ENCODE assay signal across 8 cellular contexts in genomic region chr10:43396928-43397624, GRCh38. TPM values are rescaled to one million over a fixed set of nuclear protein-coding genes. Genes with fewer than 3 reads are reported as not detected.
DNase-seq lines count a peak whose midpoint lies in the region; ATAC-seq and TF ChIP-seq lines count a peak whose summit lies in the region.

No MANE protein-coding gene starts in this region.

- H3K4me1 ChIP-seq in HUES6 (ENCODE audit: control insufficient read depth, insufficient read depth, low read length) = peaks cover 37% of the 10 kb centered on the region

- H3K9me3 ChIP-seq in HUES6 (ENCODE audit: control insufficient read depth, insufficient read depth, low read depth, low read length) (no peaks in the 10 kb centered on the region), neural cell (ENCODE audit: low read length) (no peaks in the 10 kb centered on the region)

- ATAC-seq in GM21526 (IDR thresholded peaks at IDR 0.05; ENCODE audit: low FRiP score, unreplicated experiment) = peak; percentile 74

- H4K20me1 ChIP-seq in neural cell (ENCODE audit: insufficient read depth) = no peaks in the 10 kb centered on the region

- H3K79me2 ChIP-seq in neural cell (replicated peaks; ENCODE audit: insufficient read depth, low read length) = peaks cover 45% of the 10 kb centered on the region

- TF ChIP-seq EP300 in neural cell (conservative IDR thresholded peaks at IDR 0.05; ENCODE audit: poor library complexity, severe bottlenecking) = no peak

- H3K4me2 ChIP-seq in neural cell (ENCODE audit: low read length) = no peak overlapping the region

- DNase-seq in DMS153 (lab: John Stamatoyannopoulos, UW) (peak; percentile 90), RPMI8226 (peak; percentile 88), activated gamma-delta T cell (lab: John Stamatoyannopoulos, UW) (peak; percentile 68), fibroblast of villous mesenchyme (ENCODE audit: low read depth) (peak; percentile 86), superior temporal gyrus (ENCODE audit: extremely low spot score) (peak; percentile 81)

- peak overlapping the region; percentile 63 for H3K4me3 ChIP-seq in HUES6 (ENCODE audit: low read depth, low read length)
- peak overlapping the region; percentile 73 for H3K4me3 ChIP-seq in fibroblast of villous mesenchyme (ENCODE audit: low read depth, low read length)
- H3K4me3 ChIP-seq in neural cell (ENCODE audit: low read length) = peak overlapping the region; percentile 68

- H3K27me3 ChIP-seq in HUES6 (ENCODE audit: control insufficient read depth, insufficient read depth, low read length) (no peaks in the 10 kb centered on the region), neural cell (ENCODE audit: insufficient read depth, low read depth, low read length) (no peaks in the 10 kb centered on the region)

- H3K27ac ChIP-seq in HUES6 (ENCODE audit: low read depth, low read length) (peak overlapping the region; percentile 100), neural cell (ENCODE audit: low read length) (peak overlapping the region; percentile 28)

- H3K9ac ChIP-seq in HUES6 (ENCODE audit: low read length) = peak overlapping the region; percentile 82
- peak overlapping the region; percentile 59 for H3K9ac ChIP-seq in neural cell (ENCODE audit: low read length)

- no peaks in the 10 kb centered on the region for H3F3A ChIP-seq in neural cell (ENCODE audit: insufficient read depth, low read length, poor library complexity, severe bottlenecking)

- TF ChIP-seq CTCF in fibroblast of villous mesenchyme (IDR thresholded peaks at IDR 0.05; ENCODE audit: insufficient read depth, low read depth, low read length) = no peak
- TF ChIP-seq CTCF in neural cell (IDR thresholded peaks at IDR 0.05; ENCODE audit: poor library complexity, severe bottlenecking) = no peak

- no peak for TF ChIP-seq RAD21 in neural cell (conservative IDR thresholded peaks at IDR 0.05)

- H3K9me2 ChIP-seq in neural cell (ENCODE audit: insufficient read depth, low read length) = no peaks in the 10 kb centered on the region

- peaks cover 50% of the 10 kb centered on the region for H3K36me3 ChIP-seq in HUES6 (ENCODE audit: control insufficient read depth, insufficient read depth, low read length)
- H3K36me3 ChIP-seq in neural cell (ENCODE audit: insufficient read depth, low read length) = no peaks in the 10 kb centered on the region

- no peak overlapping the region for H2AFZ ChIP-seq in neural cell (ENCODE audit: low read depth, low read length)

TF ChIP-seq in neural cell, 6 proteins besides CTCF, POLR2A, EP300 and RAD21:
- TF ChIP-seq REST (IDR thresholded peaks at IDR 0.05; ENCODE audit: borderline replicate concordance) (no peak), MXI1 (conservative IDR thresholded peaks at IDR 0.05; ENCODE audit: poor library complexity, severe bottlenecking) (peak; percentile 25)

RNA-seq across cellular contexts. Expression of gene HNRNPF, which starts 11.9 kb away (rescaled TPM):
- 152 and 203 TPM in 2 replicates for total RNA-seq in fibroblast of villous mesenchyme
- 65.0 and 65.8 TPM in 2 replicates for polyA plus RNA-seq in neural cell
- polyA minus RNA-seq in neural cell = 73.0 and 77.0 TPM in 2 replicates

RNA-seq across cellular contexts. Expression of gene FXYD4, which starts 25.6 kb away (rescaled TPM):
- not detected in 2 replicates for total RNA-seq in fibroblast of villous mesenchyme
- polyA plus RNA-seq in neural cell = not detected in 2 replicates
- polyA minus RNA-seq in neural cell = not detected in 2 replicates

RNA-seq across cellular contexts. Expression of gene ZNF487, which starts 39.8 kb away (rescaled TPM):
- total RNA-seq in fibroblast of villous mesenchyme = 2.6 TPM in 2 replicates
- polyA plus RNA-seq in neural cell = 6.2 and 11.8 TPM in 2 replicates
- 20.2 and 23.5 TPM in 2 replicates for polyA minus RNA-seq in neural cell

Comparison
In these comparisons a context has a peak if more than half of its experiments do, and no peak if none do; other contexts are left out.
1. Peak in every context shown above with its lines: DNase-seq, ATAC-seq, H3K4me3 ChIP-seq and H3K27ac ChIP-seq.